In the genomic region with DNA sequence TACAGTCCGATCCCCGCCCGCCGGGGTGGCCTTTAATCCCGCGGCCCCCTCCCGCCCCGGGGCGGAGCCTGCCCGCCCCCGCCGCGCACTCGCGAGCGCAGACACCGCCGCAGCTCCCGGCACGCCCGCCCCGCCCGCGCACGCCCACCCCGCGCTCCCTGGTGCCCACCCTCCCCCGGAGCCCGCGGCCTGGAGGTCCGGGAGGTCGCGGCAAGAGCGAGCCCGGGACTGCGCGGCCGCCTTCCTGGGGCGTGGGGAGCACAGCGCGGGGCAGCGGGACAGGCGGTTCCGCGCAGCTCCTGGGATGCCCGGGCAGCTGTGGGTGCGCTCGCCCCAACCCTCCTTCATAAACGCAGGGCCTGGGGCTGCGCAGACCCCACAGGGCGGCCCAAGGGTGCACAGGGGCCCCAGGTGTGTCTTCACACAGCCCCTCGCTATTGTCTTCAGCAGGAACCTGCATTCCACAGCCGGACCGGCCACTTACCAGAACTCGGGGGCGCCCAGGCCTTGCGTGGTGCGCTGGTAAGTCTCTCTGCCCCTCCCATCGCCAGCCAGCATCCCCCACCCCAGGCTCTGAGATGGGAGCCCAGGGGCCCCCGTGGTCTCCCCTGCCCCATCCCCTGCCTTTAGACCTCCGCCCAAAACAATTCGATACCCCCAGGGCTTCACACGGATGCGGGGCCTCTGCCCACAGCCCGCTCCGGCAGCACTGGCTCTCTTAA, we compare ENCODE assay signal across 13 cellular contexts. TPM values are rescaled to one million over a fixed set of nuclear protein-coding genes. Genes with fewer than 3 reads are reported as not detected.
A peak's percentile ranks its signal among the peaks of the same experiment; 100 is the strongest.
DNase-seq lines count a peak whose midpoint lies in the region; ATAC-seq and TF ChIP-seq lines count a peak whose summit lies in the region.
"Had no signal": no experiment of that assay in that cellular context is flagged by ENCODE, and none has a peak within 500 bp of the region (broad histone marks: within the 10 kb centered on the region; RNA-seq: fewer than 3 reads in every experiment).

TSS of gene SLC9A3 (minus strand) at position 8 of the 722 bp plus-strand sequence.

- 0 out of 2 replicates have a peak, but pooled peaks cover 3% of the 10 kb centered on the region for H4K20me1 ChIP-seq in GM23338 (replicated peaks; ENCODE audit: insufficient read depth)

- H3K27ac Mint-ChIP-seq in GM23338, result no peak within 1 kb of the TSS
- H3K27ac Mint-ChIP-seq: activated CD8-positive, alpha-beta T cell treated with anti-CD3 and anti-CD28 coated beads for 36 hours had no signal

- no peaks in the 10 kb centered on the region for H3K79me2 ChIP-seq in GM23338 (replicated peaks; ENCODE audit: insufficient read depth)

- no CpG with 5 or more reads among the region's 66 CpGs for WGBS in iPS DF 6.9 (ENCODE audit: insufficient coverage, insufficient read length)
- WGBS in psoas muscle, 3 donors, result 4 to 8% (median 7%) methylated on average over 34 to 66 of the region's 66 CpGs
- 0% methylated on average over 5 of the region's 66 CpGs for WGBS in right lobe of liver (ENCODE audit: insufficient coverage, low coverage, low lambda C conversion rate, missing lambda C conversion rate)

- peaks cover 71% of the 10 kb centered on the region for H3K27me3 Mint-ChIP-seq in GM23338 (ENCODE audit: insufficient read depth, low read depth, poor library complexity)

- H3K9me3 ChIP-seq in iPS DF 6.9 (ENCODE audit: control insufficient read depth, insufficient read depth, low read length) (no peaks in the 10 kb centered on the region), psoas muscle (no peaks in the 10 kb centered on the region), right lobe of liver (no peaks in the 10 kb centered on the region)
- H3K9me3 ChIP-seq: SJSA1 had no signal

- peaks cover 30% of the 10 kb centered on the region for H3K4me1 Mint-ChIP-seq in GM23338

- H3F3A ChIP-seq in GM23338 (replicated peaks; ENCODE audit: low read depth), result 0 out of 2 replicates have a peak, but pooled peaks cover 6% of the 10 kb centered on the region

- DNase-seq in GM23338 (ENCODE audit: low spot score), result no peak
- no peak for DNase-seq in iPS DF 6.9 (ENCODE audit: low read depth, low spot score)
- DNase-seq in psoas muscle, result no peak
- no peak for DNase-seq in right lobe of liver
- DNase-seq in DMS114 treated with DMSO at 0.1 percent for 48 hours (lab: John Stamatoyannopoulos, UW; ENCODE audit: unreplicated experiment), result no peak
- DNase-seq: activated CD8-positive, alpha-beta T cell treated with anti-CD3 and anti-CD28 coated beads for 36 hours; anterior cingulate cortex; DMS 273 treated with DMSO at 0.1 percent for 48 hours; islet precursor cell had no signal

- H3K27me3 ChIP-seq in GM23338 (ENCODE audit: insufficient read depth) (peaks cover 77% of the 10 kb centered on the region), iPS DF 6.9 (ENCODE audit: control insufficient read depth, insufficient read depth, low read length) (peaks cover 58% of the 10 kb centered on the region), psoas muscle (ENCODE audit: insufficient read depth in 3 of 3, low read length in 2 of 3) (peaks cover 0 to 95% (median 31%) of the 10 kb centered on the region in 3 donors), right lobe of liver (peaks cover 0 to 16% of the 10 kb centered on the region in 2 donors)

- H3K4me2 ChIP-seq in GM23338, result peak within 1 kb of the TSS; percentile 79

- H3K36me3 ChIP-seq in GM23338 (ENCODE audit: insufficient read depth) (no peaks in the 10 kb centered on the region), iPS DF 6.9 (ENCODE audit: control insufficient read depth, insufficient read depth, low read length) (no peaks in the 10 kb centered on the region), psoas muscle (ENCODE audit: insufficient read depth in 1 of 2, low read depth in 1 of 2) (no peaks in the 10 kb centered on the region), right lobe of liver (no peaks in the 10 kb centered on the region)
- H3K36me3 ChIP-seq: SJSA1 had no signal

- H3K27ac ChIP-seq in GM23338 (ENCODE audit: low read depth), result no peak within 1 kb of the TSS
- peak within 1 kb of the TSS; percentile 66; the same call in 1 of the 2 replicates for H3K27ac ChIP-seq in VCaP
- H3K27ac ChIP-seq in iPS DF 6.9 (ENCODE audit: low read length), result no peak within 1 kb of the TSS
- no peak within 1 kb of the TSS for H3K27ac ChIP-seq in psoas muscle
- no peak within 1 kb of the TSS for H3K27ac ChIP-seq in right lobe of liver
- H3K27ac ChIP-seq: SJSA1 had no signal

- H3K9me3 Mint-ChIP-seq in GM23338, result no peaks in the 10 kb centered on the region
- H3K9me3 Mint-ChIP-seq: activated CD8-positive, alpha-beta T cell treated with anti-CD3 and anti-CD28 coated beads for 36 hours had no signal

- intact Hi-C loops in psoas muscle (cut with DNase I) (no loop called here), right lobe of liver (cut with DNase I) (no loop called here)

- H3K4me3 Mint-ChIP-seq in GM23338, result peak within 1 kb of the TSS; percentile 65
- H3K4me3 Mint-ChIP-seq: activated CD8-positive, alpha-beta T cell treated with anti-CD3 and anti-CD28 coated beads for 36 hours had no signal

- no peaks in the 10 kb centered on the region for H3K9me2 ChIP-seq in GM23338 (ENCODE audit: insufficient read depth)

- H2AFZ ChIP-seq in GM23338, result peak within 1 kb of the TSS; percentile 81

- H3K4me1 ChIP-seq in GM23338 (ENCODE audit: insufficient read depth) (peaks cover 5% of the 10 kb centered on the region), iPS DF 6.9 (ENCODE audit: control insufficient read depth, insufficient read depth, low read length) (peaks cover 3% of the 10 kb centered on the region; the same call in 1 of the 2 replicates), psoas muscle (no peaks in the 10 kb centered on the region), right lobe of liver (peaks cover 0 to 3% (median 0%) of the 10 kb centered on the region in 4 donors)
- H3K4me1 ChIP-seq: SJSA1 had no signal

- TF ChIP-seq POLR2A in right lobe of liver (IDR thresholded peaks at IDR 0.05), result no peak

- TF ChIP-seq CTCF in GM23338 (conservative IDR thresholded peaks at IDR 0.05; ENCODE audit: low read depth in 2 of 2), result no peak
- no peak for TF ChIP-seq CTCF in VCaP (conservative IDR thresholded peaks at IDR 0.05)
- no peak for TF ChIP-seq CTCF in psoas muscle (IDR thresholded peaks at IDR 0.05)
- TF ChIP-seq CTCF in right lobe of liver (IDR thresholded peaks at IDR 0.05), result no peak

- ATAC-seq in GM23338 (no peak; the same call in 2 of the 3 replicates), psoas muscle (no peak), right lobe of liver (no peak), GM19452 (IDR thresholded peaks at IDR 0.05; ENCODE audit: unreplicated experiment) (no peak), GM21447 (IDR thresholded peaks at IDR 0.05; ENCODE audit: unreplicated experiment) (no peak)
- ATAC-seq: activated CD8-positive, alpha-beta T cell treated with anti-CD3 and anti-CD28 coated beads for 36 hours had no signal

- H3K4me3 ChIP-seq in GM23338 (peak within 1 kb of the TSS; percentile 60), iPS DF 6.9 (ENCODE audit: low read length) (peak within 1 kb of the TSS; percentile 4; the same call in 1 of the 2 replicates), psoas muscle (peak within 1 kb of the TSS; percentile 25), right lobe of liver (no peak within 1 kb of the TSS)
- H3K4me3 ChIP-seq: SJSA1 had no signal

- no peaks in the 10 kb centered on the region; the same call in 2 of the 3 replicates for H3K36me3 Mint-ChIP-seq in GM23338 (ENCODE audit: low read depth)

TF ChIP-seq in GM23338, 12 proteins besides CTCF, POLR2A, EP300 and RAD21 (continues in another document):
- TF ChIP-seq JUNB (IDR thresholded peaks at IDR 0.05; ENCODE audit: unreplicated experiment), result no peak
- peak; percentile 42 for TF ChIP-seq EZH2 (IDR thresholded peaks at IDR 0.05; ENCODE audit: low read depth, unreplicated experiment)
- no peak for TF ChIP-seq NANOG (IDR thresholded peaks at IDR 0.05; ENCODE audit: borderline replicate concordance)

RNA-seq across cellular contexts. Expression of gene SLC9A3, which starts in this region (rescaled TPM):
- total RNA-seq in GM23338 (2014; rRNA removed; shearing (Covaris generic)), result 2.2 and 3.1 TPM in 2 replicates
- polyA plus RNA-seq in GM23338 (2016; fragmentation: Nextera tagmentation; extraction: Ambion mirVana), result 0.39 and 0.75 TPM in 2 replicates
- 1 to 10 TPM in 2 of 4 donors, under 1 TPM in 2; 0.81 to 1.7 (median 1.0) TPM for total RNA-seq in psoas muscle
- 1 to 10 TPM; 1.2 to 1.7 (median 1.6) TPM for polyA plus RNA-seq in psoas muscle
- total RNA-seq in right lobe of liver, result 1 to 10 TPM in 2 of 6 experiments, under 1 TPM in 4; 0.32 to 1.8 (median 0.46) TPM

Comparison
In these comparisons a context has a peak if more than half of its experiments do, and no peak if none do; other contexts are left out.
1. H3K4me3 ChIP-seq: peak in GM23338 (single experiment), iPS DF 6.9 (single experiment) and psoas muscle (single experiment); none in right lobe of liver (0 of 3).